ENCODE assay signal across 8 cellular contexts in genomic region chr7:26376208-26376917, GRCh38.
DNase-seq lines count a peak whose midpoint lies in the region; ATAC-seq, FAIRE-seq and TF ChIP-seq lines count a peak whose summit lies in the region.

No MANE protein-coding gene starts in this region.

- peak overlapping the region; percentile 75 for H3K4me3 Mint-ChIP-seq in natural killer cell treated with Interleukin-12 subunit alpha and Interleukin-12 subunit beta and Interleukin-15 and Interleukin-18, amount 100 ng/mL, for 72 hours
- peak overlapping the region; percentile 90 for H3K4me3 Mint-ChIP-seq in type B pancreatic cell

- TF ChIP-seq CTCF in type B pancreatic cell (conservative IDR thresholded peaks at IDR 0.05) (no peak), D721Med (IDR thresholded peaks at IDR 0.05; ENCODE audit: insufficient read depth, missing control alignments) (no peak)

- DNase-seq in NCI-H1417 treated with DMSO at 0.1 percent for 48 hours (lab: John Stamatoyannopoulos, UW) (peak; percentile 64), erythroblast (lab: John Stamatoyannopoulos, UW) (peak; percentile 56 to 64), type B pancreatic cell (ENCODE audit: extremely low spot score, unreplicated experiment) (peak; percentile 79), D721Med (ENCODE audit: insufficient read length, low spot score) (no peak)
- DNase-seq in activated CD4-positive, alpha-beta T cell treated with anti-CD3 and anti-CD28 coated beads, Interleukin-2, amount 50 U/mL, for 48 hours: peak; percentile 40 to 46
- no peak for DNase-seq in natural killer cell treated with Interleukin-12 subunit alpha and Interleukin-12 subunit beta and Interleukin-15 and Interleukin-18, amount 100 ng/mL, for 72 hours (ENCODE audit: low spot score)

- ATAC-seq in GM18498 (IDR thresholded peaks at IDR 0.05; ENCODE audit: unreplicated experiment) (peak; percentile 52), HG02678 (IDR thresholded peaks at IDR 0.05; ENCODE audit: unreplicated experiment) (peak; percentile 47)
- peak; percentile 54 to 67 for ATAC-seq in natural killer cell treated with Interleukin-12 subunit alpha and Interleukin-12 subunit beta and Interleukin-15 and Interleukin-18, amount 100 ng/mL, for 72 hours

- peaks cover 8 to 12% of the 10 kb centered on the region in 2 donors for H3K4me1 Mint-ChIP-seq in natural killer cell treated with Interleukin-12 subunit alpha and Interleukin-12 subunit beta and Interleukin-15 and Interleukin-18, amount 100 ng/mL, for 72 hours (ENCODE audit: low read depth in 2 of 2)
- no peaks in the 10 kb centered on the region for H3K4me1 Mint-ChIP-seq in type B pancreatic cell (ENCODE audit: unreplicated experiment)

- TF ChIP-seq POLR2A in erythroblast (IDR thresholded peaks at IDR 0.05; ENCODE audit: low read length): no peak

- peaks cover 7 to 9% of the 10 kb centered on the region in 2 donors for H3K27me3 Mint-ChIP-seq in natural killer cell treated with Interleukin-12 subunit alpha and Interleukin-12 subunit beta and Interleukin-15 and Interleukin-18, amount 100 ng/mL, for 72 hours
- peaks cover 29% of the 10 kb centered on the region for H3K27me3 Mint-ChIP-seq in type B pancreatic cell

- H3K36me3 Mint-ChIP-seq in natural killer cell treated with Interleukin-12 subunit alpha and Interleukin-12 subunit beta and Interleukin-15 and Interleukin-18, amount 100 ng/mL, for 72 hours: peaks cover 11% of the 10 kb centered on the region
- H3K36me3 Mint-ChIP-seq in type B pancreatic cell: no peaks in the 10 kb centered on the region

- no peak for FAIRE-seq in D721Med (lab: Jason Lieb, UNC)

- no peak overlapping the region for H3K27ac Mint-ChIP-seq in natural killer cell treated with Interleukin-12 subunit alpha and Interleukin-12 subunit beta and Interleukin-15 and Interleukin-18, amount 100 ng/mL, for 72 hours
- H3K27ac Mint-ChIP-seq in type B pancreatic cell: peak overlapping the region; percentile 67

- H3K9me3 Mint-ChIP-seq in natural killer cell treated with Interleukin-12 subunit alpha and Interleukin-12 subunit beta and Interleukin-15 and Interleukin-18, amount 100 ng/mL, for 72 hours: no peaks in the 10 kb centered on the region
- no peaks in the 10 kb centered on the region for H3K9me3 Mint-ChIP-seq in type B pancreatic cell

Comparison
In these comparisons a context has a peak if more than half of its experiments do, and no peak if none do; other contexts are left out.
1. DNase-seq: peak in NCI-H1417 treated with DMSO at 0.1 percent for 48 hours (single experiment), activated CD4-positive, alpha-beta T cell treated with anti-CD3 and anti-CD28 coated beads, Interleukin-2, amount 50 U/mL, for 48 hours (2 of 2), erythroblast (2 of 2) and type B pancreatic cell (single experiment); none in natural killer cell treated with Interleukin-12 subunit alpha and Interleukin-12 subunit beta and Interleukin-15 and Interleukin-18, amount 100 ng/mL, for 72 hours (single experiment) and D721Med (single experiment).
2. Peak in every context shown above with its lines, with median percentiles within 50 percentile points of each other: ATAC-seq.